ENCODE assay signal across 14 cellular contexts in the genomic region with DNA sequence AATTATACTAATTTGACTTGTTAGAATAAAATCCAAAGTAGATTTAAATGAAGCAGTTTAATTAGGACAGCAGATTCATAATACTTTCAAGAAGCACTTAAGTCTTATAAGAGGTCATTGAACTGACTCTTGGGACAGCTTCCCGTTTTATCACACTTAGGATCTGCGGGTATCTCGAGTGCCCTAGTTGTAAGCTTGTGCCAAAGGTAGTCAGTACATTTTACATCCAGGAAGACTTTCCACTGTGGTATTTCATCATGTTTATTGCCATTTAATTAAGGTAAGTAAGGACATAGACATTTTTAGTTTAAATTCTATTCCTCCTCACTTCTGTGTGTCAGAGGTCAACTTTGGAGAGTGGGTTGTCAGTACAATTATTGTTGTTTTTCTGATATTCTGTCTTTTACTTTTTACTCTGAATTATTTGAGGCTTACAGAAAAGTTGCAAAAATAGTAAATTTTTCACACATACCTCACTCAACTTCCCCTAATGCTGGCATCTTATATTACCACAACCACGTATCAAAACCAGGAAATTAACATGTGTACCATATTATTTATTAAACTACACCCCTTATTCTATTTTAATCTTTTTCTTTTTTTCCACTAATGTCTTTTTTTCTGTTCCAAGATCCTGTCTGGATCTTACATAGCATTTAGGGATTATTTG.
"Had no signal": no experiment of that assay in that cellular context is flagged by ENCODE, and none has a peak within 500 bp of the region (broad histone marks: within the 10 kb centered on the region; RNA-seq: fewer than 3 reads in every experiment).

No MANE protein-coding gene starts in this region.

- H3K27me3 Mint-ChIP-seq: naive B cell had no signal

- H3K27me3 ChIP-seq: hepatocyte, neutrophil, thyroid gland, uterus had no signal

- DNase-seq: activated CD8-positive, alpha-beta T cell treated with anti-CD3 and anti-CD28 coated beads, Interleukin-2, amount 10 ng/mL, durations not matched to agents 7 days and 5 days; activated naive CD4-positive, alpha-beta T cell treated with anti-CD3 and anti-CD28 coated beads for 36 hours; caudate nucleus; midbrain; naive B cell; posterior cingulate gyrus; stimulated activated CD4-positive, alpha-beta T cell treated with anti-CD3 and anti-CD28 coated beads, Interleukin-4, amount 100 ng/mL, for 4 hours; thyroid gland; uterus had no signal

- H3K4me3 ChIP-seq: hepatocyte, lung, thyroid gland, uterus had no signal

- H3K36me3 ChIP-seq: neutrophil, thyroid gland, uterus had no signal

- H3K9me3 Mint-ChIP-seq: activated naive CD4-positive, alpha-beta T cell treated with anti-CD3 and anti-CD28 coated beads for 36 hours; dendritic cell treated with granulocyte-macrophage colony-stimulating factor and Interleukin-4, amounts not matched to agents 40 ng/mL and 50 ng/mL, for 4 days; naive B cell had no signal

- ATAC-seq: activated CD8-positive, alpha-beta T cell treated with anti-CD3 and anti-CD28 coated beads, Interleukin-2, amount 10 ng/mL, durations not matched to agents 7 days and 5 days had no signal

- H3K27ac ChIP-seq: hepatocyte, neutrophil, thyroid gland, uterus, VCaP had no signal

- H3K27ac Mint-ChIP-seq: activated CD8-positive, alpha-beta T cell treated with anti-CD3 and anti-CD28 coated beads, Interleukin-2, amount 10 ng/mL, durations not matched to agents 7 days and 5 days; activated naive CD4-positive, alpha-beta T cell treated with anti-CD3 and anti-CD28 coated beads for 36 hours; dendritic cell treated with granulocyte-macrophage colony-stimulating factor and Interleukin-4, amounts not matched to agents 40 ng/mL and 50 ng/mL, for 4 days had no signal

- H3K9me3 ChIP-seq: neutrophil, thyroid gland, uterus had no signal

- H3K36me3 Mint-ChIP-seq: naive B cell had no signal

- H3K4me3 Mint-ChIP-seq: activated CD8-positive, alpha-beta T cell treated with anti-CD3 and anti-CD28 coated beads, Interleukin-2, amount 10 ng/mL, durations not matched to agents 7 days and 5 days; activated naive CD4-positive, alpha-beta T cell treated with anti-CD3 and anti-CD28 coated beads for 36 hours; dendritic cell treated with granulocyte-macrophage colony-stimulating factor and Interleukin-4, amounts not matched to agents 40 ng/mL and 50 ng/mL, for 4 days; naive B cell had no signal
